In genomic region chr14:52906141-52906601, GRCh38 we compare ENCODE assay signal across 14 cellular contexts. TPM values are rescaled to one million over a fixed set of nuclear protein-coding genes. Genes with fewer than 3 reads are reported as not detected.
DNase-seq lines count a peak whose midpoint lies in the region; ATAC-seq and TF ChIP-seq lines count a peak whose summit lies in the region.
"Had no signal": no experiment of that assay in that cellular context is flagged by ENCODE, and none has a peak within 500 bp of the region (broad histone marks: within the 10 kb centered on the region; RNA-seq: fewer than 3 reads in every experiment).

No MANE protein-coding gene starts in this region.

- H3K27me3 Mint-ChIP-seq in T-helper 17 cell: peaks cover 8% of the 10 kb centered on the region

- TF ChIP-seq CTCF in fibroblast of the aortic adventitia (IDR thresholded peaks at IDR 0.05; ENCODE audit: insufficient read depth, low read length) (no peak), retinal pigment epithelial cell (conservative IDR thresholded peaks at IDR 0.05; ENCODE audit: low read depth, low read length) (no peak)

- no peaks in the 10 kb centered on the region for H3K9me3 ChIP-seq in T-helper 17 cell (ENCODE audit: control insufficient read depth, low read length, poor library complexity, severe bottlenecking)
- H3K9me3 ChIP-seq: MG63, spleen had no signal

- H3K36me3 Mint-ChIP-seq in T-helper 17 cell (ENCODE audit: low read depth): peaks cover 10% of the 10 kb centered on the region

- ATAC-seq in T-helper 17 cell: no peak
- no peak for ATAC-seq in HG02763 (IDR thresholded peaks at IDR 0.05; ENCODE audit: unreplicated experiment)
- ATAC-seq in left colon: no peak
- no peak for ATAC-seq in HG03432 (IDR thresholded peaks at IDR 0.05; ENCODE audit: unreplicated experiment)
- ATAC-seq: activated CD8-positive, alpha-beta T cell treated with anti-CD3 and anti-CD28 coated beads, Interleukin-2, amount 10 ng/mL, durations not matched to agents 7 days and 5 days had no signal

- DNase-seq in Daoy (ENCODE audit: low read depth) (peak; percentile 78), T-helper 17 cell (no peak), fibroblast of the aortic adventitia (ENCODE audit: low read depth) (peak; percentile 87), retinal pigment epithelial cell (ENCODE audit: low read depth) (peak; percentile 83), NCI-H1436 treated with DMSO at 0.1 percent for 48 hours (lab: John Stamatoyannopoulos, UW) (no peak), left colon (no peak)
- DNase-seq: activated CD8-positive, alpha-beta T cell treated with anti-CD3 and anti-CD28 coated beads, Interleukin-2, amount 10 ng/mL, durations not matched to agents 7 days and 5 days; DMS53; kidney; MG63; spleen had no signal

- H3K4me3 ChIP-seq in fibroblast of the aortic adventitia (ENCODE audit: low read depth, low read length) (peak overlapping the region; percentile 42), retinal pigment epithelial cell (ENCODE audit: low read length) (peak overlapping the region; percentile 3)
- H3K4me3 ChIP-seq: MG63, spleen had no signal

- H3K4me3 Mint-ChIP-seq in T-helper 17 cell: no peak overlapping the region
- H3K4me3 Mint-ChIP-seq: activated CD8-positive, alpha-beta T cell treated with anti-CD3 and anti-CD28 coated beads, Interleukin-2, amount 10 ng/mL, durations not matched to agents 7 days and 5 days; central memory CD8-positive, alpha-beta T cell had no signal

- peak overlapping the region; percentile 34 for H3K27ac Mint-ChIP-seq in T-helper 17 cell
- H3K27ac Mint-ChIP-seq: activated CD8-positive, alpha-beta T cell treated with anti-CD3 and anti-CD28 coated beads, Interleukin-2, amount 10 ng/mL, durations not matched to agents 7 days and 5 days had no signal

- peaks cover 8% of the 10 kb centered on the region for H3K4me1 Mint-ChIP-seq in T-helper 17 cell
- H3K4me1 Mint-ChIP-seq: central memory CD8-positive, alpha-beta T cell had no signal

- intact Hi-C loops in left colon (cut with DNase I, micrococcal nuclease): no loop called here

RNA-seq across cellular contexts. Expression of gene FERMT2, which starts 44.7 kb away (rescaled TPM):
- total RNA-seq in Daoy (2014; rRNA removed; shearing (Covaris generic)): 121 and 131 TPM in 2 replicates
- total RNA-seq in T-helper 17 cell: 1 to 10 TPM in 1 of 2 donors, under 1 TPM in 1; 0.78 to 3.6 TPM
- 133 and 162 TPM in 2 replicates for total RNA-seq in fibroblast of the aortic adventitia (ENCODE audit: low replicate concordance)
- total RNA-seq in left colon: 10 to 100 TPM in 1 of 2 donors, 1 to 10 TPM in 1; 6.7 to 32.4 TPM
- total RNA-seq: activated CD8-positive, alpha-beta T cell treated with anti-CD3 and anti-CD28 coated beads, Interleukin-2, amount 10 ng/mL, durations not matched to agents 7 days and 5 days had no signal

Comparison
In these comparisons a context has a peak if more than half of its experiments do, and no peak if none do; other contexts are left out.
1. DNase-seq: peak in Daoy (single experiment), fibroblast of the aortic adventitia (single experiment) and retinal pigment epithelial cell (single experiment); none in T-helper 17 cell (0 of 3), NCI-H1436 treated with DMSO at 0.1 percent for 48 hours (single experiment) and left colon (0 of 2).